1 cellular context compared by ENCODE assay signal in genomic region chr19:12117203-12117970, GRCh38.
TF ChIP-seq lines count a peak whose summit lies in the region.

No MANE protein-coding gene starts in this region.

TF ChIP-seq in GM23338, 12 proteins besides CTCF, POLR2A, EP300 and RAD21:
- TF ChIP-seq JUNB (IDR thresholded peaks at IDR 0.05; ENCODE audit: unreplicated experiment) (no peak), EZH2 (IDR thresholded peaks at IDR 0.05; ENCODE audit: low read depth, unreplicated experiment) (no peak), STAT1 (IDR thresholded peaks at IDR 0.05; ENCODE audit: unreplicated experiment) (no peak), REST (IDR thresholded peaks at IDR 0.05; ENCODE audit: unreplicated experiment) (no peak), NANOG (IDR thresholded peaks at IDR 0.05; ENCODE audit: borderline replicate concordance) (no peak), POLR2AphosphoS5 (IDR thresholded peaks at IDR 0.05; ENCODE audit: low read depth) (no peak), ZNF331 (CRISPR knock-in tag; IDR thresholded peaks at IDR 0.05; ENCODE audit: low read depth) (no peak), CREB1 (CRISPR knock-in tag; IDR thresholded peaks at IDR 0.05; ENCODE audit: low read depth) (no peak), ZNF462 (CRISPR knock-in tag; IDR thresholded peaks at IDR 0.05) (no peak), ETS1 (IDR thresholded peaks at IDR 0.05) (no peak)
